ENCODE assay signal across 8 cellular contexts in genomic region chr3:129690406-129690805, GRCh38.
A peak's percentile ranks its signal among the peaks of the same experiment; 100 is the strongest.
DNase-seq lines count a peak whose midpoint lies in the region; ATAC-seq and TF ChIP-seq lines count a peak whose summit lies in the region.

No MANE protein-coding gene starts in this region.

- H3K4me2 ChIP-seq in HCT116 (ENCODE audit: low read length) = no peak overlapping the region

- 0 out of 2 replicates have a peak, but pooled peaks cover 4% of the 10 kb centered on the region for H3K79me2 ChIP-seq in HCT116 (ENCODE audit: insufficient read depth, low read length)

- no peaks in the 10 kb centered on the region for H3K9me2 ChIP-seq in HCT116 (ENCODE audit: insufficient read depth)

- H3K4me3 ChIP-seq in HCT116 (replicated peaks in 1 of 2; ENCODE audit: low read depth in 1 of 2, low read length in 2 of 2) = no peak overlapping the region

- TF ChIP-seq CTCF in HCT116 (IDR thresholded peaks at IDR 0.05 in 2 of 3, conservative IDR thresholded peaks at IDR 0.05 in 1 of 3; ENCODE audit: borderline replicate concordance in 1 of 3, insufficient read depth in 1 of 3, low read depth in 2 of 3, low read length in 2 of 3) = no peak

- intact Hi-C loops in HCT116 (cut with micrococcal nuclease) (no loop called here), posterior vena cava (cut with DNase I) (no loop called here)

- H3K27me3 ChIP-seq in HCT116 (ENCODE audit: insufficient read depth, low read length) = no peaks in the 10 kb centered on the region

- peak; percentile 91 for ATAC-seq in HCT116

- no peaks in the 10 kb centered on the region for H3K36me3 ChIP-seq in HCT116 (ENCODE audit: control insufficient read depth in 1 of 2, insufficient read depth in 2 of 2, low read length in 2 of 2)

- POLR2A ChIA-PET in HCT116 (lab: Charles Lee) = no interaction called here

- H3K27ac ChIP-seq in HCT116 (ENCODE audit: low read depth, low read length) = no peak overlapping the region

- DNase-seq in stimulated activated CD4-positive, alpha-beta T cell treated with anti-CD3 and anti-CD28 coated beads, Interleukin-4, amount 100 ng/mL, for 24 hours = peak; percentile 25
- no peak for DNase-seq in stimulated activated CD4-positive, alpha-beta T cell treated with anti-CD3 and anti-CD28 coated beads, Interleukin-12 subunit alpha, Interleukin-12 subunit beta, amount 100 ng/mL, for 4 hours
- DNase-seq in HCT116 (ENCODE audit: low read depth, low spot score) (peak; percentile 73), NCI-H1092 treated with DMSO at 0.1 percent for 48 hours (lab: John Stamatoyannopoulos, UW) (peak; percentile 57), SIG-M5 (lab: John Stamatoyannopoulos, UW) (peak; percentile 61), dermis microvascular lymphatic vessel endothelial cell (ENCODE audit: low read depth in 2 of 2) (peak; percentile 59 to 63), lung microvascular endothelial cell (ENCODE audit: low read depth in 2 of 2) (peak; percentile 65 to 76), posterior vena cava (ENCODE audit: low spot score) (no peak)

- BruUV-seq in HCT116 (replicated peaks; lab: Mats Ljungman, UMichigan) = no TSS peak

- no peak for TF ChIP-seq POLR2A in HCT116 (IDR thresholded peaks at IDR 0.05; ENCODE audit: borderline replicate concordance, extremely low read depth, insufficient read depth, insufficient read length)

- peak overlapping the region; percentile 42 for H2AFZ ChIP-seq in HCT116 (ENCODE audit: low read depth, low read length, poor library complexity, severe bottlenecking)

- RAD21 ChIA-PET in HCT116 (lab: Charles Lee; ENCODE audit: low non-redundant PET in 1 of 2, low total read pairs in 2 of 2, uncharacterized antibody in 2 of 2, unreplicated experiment in 2 of 2) = no interaction called here

- no peak for TF ChIP-seq RAD21 in HCT116 (IDR thresholded peaks at IDR 0.05; ENCODE audit: low read depth)

- H3K9ac ChIP-seq in HCT116 (ENCODE audit: low read length) = no peak overlapping the region

- CTCF ChIA-PET in HCT116 (lab: Charles Lee) = no interaction called here

- H4K20me1 ChIP-seq in HCT116 (ENCODE audit: insufficient read depth) = no peaks in the 10 kb centered on the region

- H3K4me1 ChIP-seq in HCT116 (ENCODE audit: control insufficient read depth in 1 of 2, insufficient read depth in 2 of 2, low read length in 2 of 2) = peaks cover 0 to 23% of the 10 kb centered on the region in 2 experiments; a peak in 2 of 4 replicates

- no peaks in the 10 kb centered on the region for H3K9me3 ChIP-seq in HCT116 (ENCODE audit: control insufficient read depth in 1 of 2, insufficient read depth in 1 of 2, low read depth in 1 of 2, low read length in 2 of 2)

TF ChIP-seq in HCT116, 20 proteins besides CTCF, POLR2A, EP300 and RAD21:
- TF ChIP-seq ELF1 (IDR thresholded peaks at IDR 0.05; ENCODE audit: borderline replicate concordance, low read depth) (0 out of 2 replicates have a peak, but pooled peaks have one; percentile 15), SP1 (IDR thresholded peaks at IDR 0.05; ENCODE audit: low read depth) (peak; percentile 63), ZNF274 (IDR thresholded peaks at IDR 0.05; ENCODE audit: low read depth, low read length) (no peak), REST (IDR thresholded peaks at IDR 0.05; ENCODE audit: low read depth) (no peak), CBX3 (IDR thresholded peaks at IDR 0.05; ENCODE audit: low read depth) (no peak), SRF (IDR thresholded peaks at IDR 0.05; ENCODE audit: low read depth) (no peak)

Comparison
In these comparisons a context has a peak if more than half of its experiments do, and no peak if none do; other contexts are left out.
1. DNase-seq: peak in stimulated activated CD4-positive, alpha-beta T cell treated with anti-CD3 and anti-CD28 coated beads, Interleukin-4, amount 100 ng/mL, for 24 hours (single experiment), HCT116 (single experiment), NCI-H1092 treated with DMSO at 0.1 percent for 48 hours (single experiment), SIG-M5 (single experiment), dermis microvascular lymphatic vessel endothelial cell (2 of 2) and lung microvascular endothelial cell (2 of 2); none in stimulated activated CD4-positive, alpha-beta T cell treated with anti-CD3 and anti-CD28 coated beads, Interleukin-12 subunit alpha, Interleukin-12 subunit beta, amount 100 ng/mL, for 4 hours (single experiment) and posterior vena cava (single experiment).